In genomic region chr10:56178210-56178609, GRCh38 we compare ENCODE assay signal across 24 cellular contexts.
DNase-seq lines count a peak whose midpoint lies in the region; ATAC-seq and TF ChIP-seq lines count a peak whose summit lies in the region.
"Had no signal": no experiment of that assay in that cellular context is flagged by ENCODE, and none has a peak within 500 bp of the region (broad histone marks: within the 10 kb centered on the region; RNA-seq: fewer than 3 reads in every experiment).

No MANE protein-coding gene starts in this region.

- H3K4me1 ChIP-seq in heart right ventricle: peaks cover 0 to 8% (median 0%) of the 10 kb centered on the region in 9 donors
- H3K4me1 ChIP-seq: vagina had no signal

- CTCF ChIA-PET in WTC11 (lab: Charles Lee): no interaction called here

- H3K27me3 ChIP-seq in heart right ventricle: no peaks in the 10 kb centered on the region
- H3K27me3 ChIP-seq: vagina had no signal

- POLR2A ChIA-PET in WTC11 (lab: Charles Lee): no interaction called here

- H3K27ac Mint-ChIP-seq in WTC11: no peak overlapping the region
- H3K27ac Mint-ChIP-seq: activated CD4-positive, alpha-beta T cell treated with anti-CD3 and anti-CD28 coated beads, Interleukin-2, amount 10 ng/mL, durations not matched to agents 24 days and 14 days; activated T-cell treated with anti-CD3 and anti-CD28 coated beads, Interleukin-2, amount 50 U/mL, for 72 hours; CD4-positive, alpha-beta memory T cell; progenitor cell of endocrine pancreas; stimulated activated naive CD8-positive, alpha-beta T cell treated with anti-CD3 and anti-CD28 coated beads, Interleukin-15, amount 100 ng/mL, for 72 hours had no signal

- no peaks in the 10 kb centered on the region for H3K36me3 Mint-ChIP-seq in WTC11
- H3K36me3 Mint-ChIP-seq: CD4-positive, alpha-beta memory T cell had no signal

- H3K27me3 Mint-ChIP-seq in WTC11 (ENCODE audit: low read depth): peaks cover 3% of the 10 kb centered on the region
- H3K27me3 Mint-ChIP-seq: activated CD4-positive, alpha-beta T cell treated with anti-CD3 and anti-CD28 coated beads, Interleukin-2, amount 10 ng/mL, durations not matched to agents 24 days and 14 days; CD4-positive, alpha-beta memory T cell; progenitor cell of endocrine pancreas; stimulated activated naive CD8-positive, alpha-beta T cell treated with anti-CD3 and anti-CD28 coated beads, Interleukin-15, amount 100 ng/mL, for 72 hours had no signal

- 12 to 23% methylated on average over 4 of the region's 4 CpGs for WGBS in heart right ventricle, 2 donors

- intact Hi-C loops in heart right ventricle (cut with DNase I): no loop called here

- peak overlapping the region in 6 of 10 donors; percentile 25 to 65 (median 54) for H3K27ac ChIP-seq in heart right ventricle
- H3K27ac ChIP-seq: 22Rv1, vagina had no signal

- no peak for TF ChIP-seq CTCF in WTC11 (IDR thresholded peaks at IDR 0.05)
- TF ChIP-seq CTCF in heart right ventricle (IDR thresholded peaks at IDR 0.05): no peak

- H3K9me3 Mint-ChIP-seq in WTC11: no peaks in the 10 kb centered on the region
- H3K9me3 Mint-ChIP-seq: activated CD4-positive, alpha-beta T cell treated with anti-CD3 and anti-CD28 coated beads, Interleukin-2, amount 10 ng/mL, durations not matched to agents 24 days and 14 days had no signal

- DNase-seq in DMS53 (lab: John Stamatoyannopoulos, UW): peak; percentile 4
- no peak for DNase-seq in DMS53 treated with DMSO at 0.1 percent for 48 hours (lab: John Stamatoyannopoulos, UW; ENCODE audit: unreplicated experiment)
- DNase-seq in WTC11 (ENCODE audit: low spot score): no peak
- DNase-seq in heart right ventricle: peak; percentile 12 to 74
- peak; percentile 1 for DNase-seq in pons (ENCODE audit: low spot score)
- DNase-seq in activated CD4-positive, alpha-beta T cell treated with anti-CD3 and anti-CD28 coated beads for 1 hour: no peak
- no peak for DNase-seq in NCI-H1436 (lab: John Stamatoyannopoulos, UW)
- DNase-seq in globus pallidus (ENCODE audit: low spot score): no peak
- DNase-seq: activated CD4-positive, alpha-beta T cell treated with anti-CD3 and anti-CD28 coated beads, Interleukin-2, amount 10 ng/mL, durations not matched to agents 24 days and 14 days; activated naive CD4-positive, alpha-beta T cell treated with Interleukin-2 at 50 U/mL for 16 hours; activated T-cell treated with anti-CD3 and anti-CD28 coated beads, Interleukin-2, amount 50 U/mL, for 72 hours; CD4-positive, alpha-beta memory T cell; DMS 273 treated with DMSO at 0.1 percent for 48 hours; effector CD4-positive, alpha-beta T cell; erythroblast; IMR-90; NCI-H1048; NCI-H2029 treated with DMSO at 0.1 percent for 48 hours; NCI-H2227 treated with DMSO at 0.1 percent for 48 hours; NCI-H774; stimulated activated naive CD8-positive, alpha-beta T cell treated with anti-CD3 and anti-CD28 coated beads, Interleukin-15, amount 100 ng/mL, for 72 hours had no signal

- ATAC-seq in WTC11 (peak; percentile 72), heart right ventricle (peak; percentile 91 to 100 (median 99))
- ATAC-seq: activated T-cell treated with anti-CD3 and anti-CD28 coated beads, Interleukin-2, amount 50 U/mL, for 72 hours; stimulated activated naive CD8-positive, alpha-beta T cell treated with anti-CD3 and anti-CD28 coated beads, Interleukin-15, amount 100 ng/mL, for 72 hours had no signal

- H3K36me3 ChIP-seq in heart right ventricle: no peaks in the 10 kb centered on the region
- H3K36me3 ChIP-seq: vagina had no signal

- H3K9me3 ChIP-seq in heart right ventricle: no peaks in the 10 kb centered on the region
- H3K9me3 ChIP-seq: vagina had no signal

- H3K4me3 ChIP-seq in heart right ventricle: no peak overlapping the region
- H3K4me3 ChIP-seq: vagina had no signal

- H3K4me1 Mint-ChIP-seq in WTC11: peaks cover 2% of the 10 kb centered on the region; the same call in 1 of the 2 replicates
- H3K4me1 Mint-ChIP-seq: activated CD4-positive, alpha-beta T cell treated with anti-CD3 and anti-CD28 coated beads, Interleukin-2, amount 10 ng/mL, durations not matched to agents 24 days and 14 days; CD4-positive, alpha-beta memory T cell; stimulated activated naive CD8-positive, alpha-beta T cell treated with anti-CD3 and anti-CD28 coated beads, Interleukin-15, amount 100 ng/mL, for 72 hours had no signal

- no peak overlapping the region for H3K4me3 Mint-ChIP-seq in WTC11
- H3K4me3 Mint-ChIP-seq: activated CD4-positive, alpha-beta T cell treated with anti-CD3 and anti-CD28 coated beads, Interleukin-2, amount 10 ng/mL, durations not matched to agents 24 days and 14 days; activated T-cell treated with anti-CD3 and anti-CD28 coated beads, Interleukin-2, amount 50 U/mL, for 72 hours; CD4-positive, alpha-beta memory T cell; stimulated activated naive CD8-positive, alpha-beta T cell treated with anti-CD3 and anti-CD28 coated beads, Interleukin-15, amount 100 ng/mL, for 72 hours had no signal

TF ChIP-seq in WTC11, 78 proteins besides CTCF, POLR2A, EP300 and RAD21 (continues in another document):
- TF ChIP-seq ZMAT4 (CRISPR knock-in tag; IDR thresholded peaks at IDR 0.05): no peak
- TF ChIP-seq TCF7 (CRISPR knock-in tag; IDR thresholded peaks at IDR 0.05; ENCODE audit: low read depth): no peak
- no peak for TF ChIP-seq E2F5 (CRISPR knock-in tag; IDR thresholded peaks at IDR 0.05)
- TF ChIP-seq ZNF416 (CRISPR knock-in tag; IDR thresholded peaks at IDR 0.05): no peak
- no peak for TF ChIP-seq ZNF281 (CRISPR knock-in tag; IDR thresholded peaks at IDR 0.05)
- no peak for TF ChIP-seq ETV6 (CRISPR knock-in tag; IDR thresholded peaks at IDR 0.05)
- TF ChIP-seq ZNF263 (CRISPR knock-in tag; IDR thresholded peaks at IDR 0.05; ENCODE audit: low read depth): no peak
- no peak for TF ChIP-seq ZNF512 (CRISPR knock-in tag; IDR thresholded peaks at IDR 0.05; ENCODE audit: borderline replicate concordance)

Comparison
In these comparisons a context has a peak if more than half of its experiments do, and no peak if none do; other contexts are left out.
1. DNase-seq: peak in DMS53 (single experiment), heart right ventricle (2 of 2) and pons (single experiment); none in DMS53 treated with DMSO at 0.1 percent for 48 hours (single experiment), WTC11 (single experiment), activated CD4-positive, alpha-beta T cell treated with anti-CD3 and anti-CD28 coated beads for 1 hour (single experiment), NCI-H1436 (single experiment) and globus pallidus (single experiment).